In genomic region chr21:37153193-37153934, GRCh38 we compare ENCODE assay signal across 15 cellular contexts.
DNase-seq lines count a peak whose midpoint lies in the region; ATAC-seq and TF ChIP-seq lines count a peak whose summit lies in the region.
"Had no signal": no experiment of that assay in that cellular context is flagged by ENCODE, and none has a peak within 500 bp of the region (broad histone marks: within the 10 kb centered on the region; RNA-seq: fewer than 3 reads in every experiment).

No MANE protein-coding gene starts in this region.

- no peaks in the 10 kb centered on the region for H3K4me1 ChIP-seq in lower lobe of right lung
- H3K4me1 ChIP-seq: spleen had no signal

- H3K27ac ChIP-seq in lower lobe of right lung, result peak overlapping the region; percentile 48
- H3K27ac ChIP-seq in temporal lobe (ENCODE audit: low read depth, low read length), result peak overlapping the region; percentile 40
- H3K27ac ChIP-seq: spleen had no signal

- no peaks in the 10 kb centered on the region for H3K27me3 ChIP-seq in lower lobe of right lung (ENCODE audit: low read depth)
- H3K27me3 ChIP-seq: spleen had no signal

- intact Hi-C loops in lower lobe of right lung (cut with DNase I), result no loop called here

- ATAC-seq in lower lobe of right lung, result peak in 1 of 2 donors; percentile 76
- no peak for ATAC-seq in HG03469 (IDR thresholded peaks at IDR 0.05; ENCODE audit: unreplicated experiment)
- ATAC-seq: stimulated activated naive CD8-positive, alpha-beta T cell treated with anti-CD3 and anti-CD28 coated beads, Interleukin-15, Interleukin-2, amounts not matched to agents 100 U/mL and 50 U/mL, for 24 hours had no signal

- peaks cover 64% of the 10 kb centered on the region for H3K36me3 ChIP-seq in lower lobe of right lung

- H3K4me3 ChIP-seq in lower lobe of right lung, result no peak overlapping the region
- H3K4me3 ChIP-seq: spleen had no signal

- H3K9me3 ChIP-seq in lower lobe of right lung, result no peaks in the 10 kb centered on the region
- H3K9me3 ChIP-seq: spleen had no signal

- DNase-seq in M059J (ENCODE audit: low read depth) (peak; percentile 63), dermis blood vessel endothelial cell (peak; percentile 43), lower lobe of right lung (no peak), NCI-H2171 (lab: John Stamatoyannopoulos, UW) (no peak), NCI-H2107 treated with DMSO at 0.1 percent for 48 hours (lab: John Stamatoyannopoulos, UW; ENCODE audit: unreplicated experiment) (no peak), HuH-7 (ENCODE audit: low spot score) (no peak)
- DNase-seq: activated T-cell treated with anti-CD3 and anti-CD28 coated beads, Interleukin-2, amount 50 U/mL, for 1 hour; DMS79; H9; kidney glomerular epithelial cell; NCI-H1105 treated with DMSO at 0.1 percent for 48 hours; spleen; stimulated activated naive CD8-positive, alpha-beta T cell treated with anti-CD3 and anti-CD28 coated beads, Interleukin-15, Interleukin-2, amounts not matched to agents 100 U/mL and 50 U/mL, for 24 hours had no signal

- TF ChIP-seq CTCF in lower lobe of right lung (IDR thresholded peaks at IDR 0.05), result no peak

Comparison
In these comparisons a context has a peak if more than half of its experiments do, and no peak if none do; other contexts are left out.
1. DNase-seq: peak in M059J (single experiment) and dermis blood vessel endothelial cell (single experiment); none in lower lobe of right lung (single experiment), NCI-H2171 (single experiment), NCI-H2107 treated with DMSO at 0.1 percent for 48 hours (single experiment) and HuH-7 (single experiment).